In the genomic region with DNA sequence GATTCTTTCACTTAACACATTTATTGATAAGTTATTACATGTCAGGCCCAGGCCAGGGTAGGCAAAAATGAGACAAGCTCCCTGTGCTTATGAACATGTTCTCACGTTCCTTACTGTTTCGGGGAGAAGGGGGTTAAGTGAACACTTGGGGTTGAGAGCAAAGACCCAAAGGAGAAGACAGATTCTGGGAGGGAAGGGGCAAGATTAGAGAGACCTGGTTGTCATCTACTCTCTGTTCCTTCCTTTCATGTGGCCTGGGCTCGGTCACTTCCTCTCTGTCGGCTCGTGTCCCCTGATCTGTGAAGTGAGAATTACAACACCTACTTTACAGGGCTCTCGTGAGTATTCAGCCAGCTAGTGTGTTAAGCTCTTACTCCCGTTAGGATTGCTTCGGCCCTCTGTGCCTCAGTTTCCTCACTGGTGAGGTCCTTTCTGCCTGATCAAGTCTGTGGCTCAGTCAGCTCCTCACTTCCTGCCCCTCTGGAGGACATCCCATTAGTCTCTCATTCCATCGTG, we compare ENCODE assay signal across 1 cellular context.
TF ChIP-seq lines count a peak whose summit lies in the region.

No MANE protein-coding gene starts in this region.

TF ChIP-seq in GM12878, 131 proteins besides CTCF, POLR2A, EP300 and RAD21 (continued from another document and continues in another):
- peak; percentile 53; the same call in 1 of the 2 replicates for TF ChIP-seq BACH1 (IDR thresholded peaks at IDR 0.05; ENCODE audit: borderline replicate concordance)
- no peak for TF ChIP-seq CUX1 (IDR thresholded peaks at IDR 0.05; ENCODE audit: insufficient replicate concordance, low read depth, low read length)
- TF ChIP-seq MTA3 (IDR thresholded peaks at IDR 0.05; ENCODE audit: borderline replicate concordance, low read length): no peak
- peak; percentile 27; the same call in 1 of the 2 replicates for TF ChIP-seq SMC3 (IDR thresholded peaks at IDR 0.05; ENCODE audit: borderline replicate concordance, low read length)
- no peak for TF ChIP-seq RUNX3 (IDR thresholded peaks at IDR 0.05; ENCODE audit: low read length)
- no peak for TF ChIP-seq RELA (IDR thresholded peaks at IDR 0.05; ENCODE audit: borderline replicate concordance, partially characterized antibody)
- TF ChIP-seq ZNF384 (IDR thresholded peaks at IDR 0.05; ENCODE audit: borderline replicate concordance, low read depth, low read length): no peak; the same call in 1 of the 2 replicates
- TF ChIP-seq STAT1 (conservative IDR thresholded peaks at IDR 0.05): no peak
- TF ChIP-seq YY1 (IDR thresholded peaks at IDR 0.05; ENCODE audit: low read depth, low read length): no peak
- TF ChIP-seq CEBPB (IDR thresholded peaks at IDR 0.05; ENCODE audit: borderline replicate concordance in 1 of 2, low read depth in 2 of 2, low read length in 2 of 2): no peak
- peak; percentile 96 to 97 for TF ChIP-seq BHLHE40 (IDR thresholded peaks at IDR 0.05; ENCODE audit: borderline replicate concordance in 1 of 2, low read depth in 2 of 2, low read length in 1 of 2)
- peak; percentile 66 for TF ChIP-seq MTA2 (IDR thresholded peaks at IDR 0.05; ENCODE audit: low read depth)
- TF ChIP-seq, protein P1, sequence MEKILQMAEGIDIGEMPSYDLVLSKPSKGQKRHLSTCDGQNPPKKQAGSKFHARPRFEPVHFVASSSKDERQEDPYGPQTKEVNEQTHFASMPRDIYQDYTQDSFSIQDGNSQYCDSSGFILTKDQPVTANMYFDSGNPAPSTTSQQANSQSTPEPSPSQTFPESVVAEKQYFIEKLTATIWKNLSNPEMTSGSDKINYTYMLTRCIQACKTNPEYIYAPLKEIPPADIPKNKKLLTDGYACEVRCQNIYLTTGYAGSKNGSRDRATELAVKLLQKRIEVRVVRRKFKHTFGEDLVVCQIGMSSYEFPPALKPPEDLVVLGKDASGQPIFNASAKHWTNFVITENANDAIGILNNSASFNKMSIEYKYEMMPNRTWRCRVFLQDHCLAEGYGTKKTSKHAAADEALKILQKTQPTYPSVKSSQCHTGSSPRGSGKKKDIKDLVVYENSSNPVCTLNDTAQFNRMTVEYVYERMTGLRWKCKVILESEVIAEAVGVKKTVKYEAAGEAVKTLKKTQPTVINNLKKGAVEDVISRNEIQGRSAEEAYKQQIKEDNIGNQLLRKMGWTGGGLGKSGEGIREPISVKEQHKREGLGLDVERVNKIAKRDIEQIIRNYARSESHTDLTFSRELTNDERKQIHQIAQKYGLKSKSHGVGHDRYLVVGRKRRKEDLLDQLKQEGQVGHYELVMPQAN (conservative IDR thresholded peaks at IDR 0.05): no peak
- TF ChIP-seq ETV6 (conservative IDR thresholded peaks at IDR 0.05 in 1 of 2, IDR thresholded peaks at IDR 0.05 in 1 of 2; ENCODE audit: borderline replicate concordance in 1 of 2, low read depth in 1 of 2): peak in 1 of 2 experiments; percentile 84; a peak in 1 of 4 replicates
- no peak for TF ChIP-seq PAX8 (IDR thresholded peaks at IDR 0.05)
- no peak for TF ChIP-seq ASH2L (IDR thresholded peaks at IDR 0.05; ENCODE audit: borderline replicate concordance, low read depth)
- TF ChIP-seq FOXK2 (IDR thresholded peaks at IDR 0.05): no peak
- TF ChIP-seq BMI1 (IDR thresholded peaks at IDR 0.05; ENCODE audit: borderline replicate concordance): no peak
- peak; percentile 41; the same call in 1 of the 2 replicates for TF ChIP-seq POLR2AphosphoS2 (IDR thresholded peaks at IDR 0.05; ENCODE audit: low read depth, low read length)
- TF ChIP-seq FOXM1 (IDR thresholded peaks at IDR 0.05; ENCODE audit: low read depth, low read length): no peak
- no peak for TF ChIP-seq STAT3 (IDR thresholded peaks at IDR 0.05; ENCODE audit: low read depth, low read length)
- TF ChIP-seq, protein P2, sequence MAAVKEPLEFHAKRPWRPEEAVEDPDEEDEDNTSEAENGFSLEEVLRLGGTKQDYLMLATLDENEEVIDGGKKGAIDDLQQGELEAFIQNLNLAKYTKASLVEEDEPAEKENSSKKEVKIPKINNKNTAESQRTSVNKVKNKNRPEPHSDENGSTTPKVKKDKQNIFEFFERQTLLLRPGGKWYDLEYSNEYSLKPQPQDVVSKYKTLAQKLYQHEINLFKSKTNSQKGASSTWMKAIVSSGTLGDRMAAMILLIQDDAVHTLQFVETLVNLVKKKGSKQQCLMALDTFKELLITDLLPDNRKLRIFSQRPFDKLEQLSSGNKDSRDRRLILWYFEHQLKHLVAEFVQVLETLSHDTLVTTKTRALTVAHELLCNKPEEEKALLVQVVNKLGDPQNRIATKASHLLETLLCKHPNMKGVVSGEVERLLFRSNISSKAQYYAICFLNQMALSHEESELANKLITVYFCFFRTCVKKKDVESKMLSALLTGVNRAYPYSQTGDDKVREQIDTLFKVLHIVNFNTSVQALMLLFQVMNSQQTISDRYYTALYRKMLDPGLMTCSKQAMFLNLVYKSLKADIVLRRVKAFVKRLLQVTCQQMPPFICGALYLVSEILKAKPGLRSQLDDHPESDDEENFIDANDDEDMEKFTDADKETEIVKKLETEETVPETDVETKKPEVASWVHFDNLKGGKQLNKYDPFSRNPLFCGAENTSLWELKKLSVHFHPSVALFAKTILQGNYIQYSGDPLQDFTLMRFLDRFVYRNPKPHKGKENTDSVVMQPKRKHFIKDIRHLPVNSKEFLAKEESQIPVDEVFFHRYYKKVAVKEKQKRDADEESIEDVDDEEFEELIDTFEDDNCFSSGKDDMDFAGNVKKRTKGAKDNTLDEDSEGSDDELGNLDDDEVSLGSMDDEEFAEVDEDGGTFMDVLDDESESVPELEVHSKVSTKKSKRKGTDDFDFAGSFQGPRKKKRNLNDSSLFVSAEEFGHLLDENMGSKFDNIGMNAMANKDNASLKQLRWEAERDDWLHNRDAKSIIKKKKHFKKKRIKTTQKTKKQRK (IDR thresholded peaks at IDR 0.05; ENCODE audit: low read depth, low read length): no peak
- TF ChIP-seq BCL11A (IDR thresholded peaks at IDR 0.05; ENCODE audit: low read depth, low read length): peak; percentile 58
- no peak for TF ChIP-seq JUND (IDR thresholded peaks at IDR 0.05; ENCODE audit: low read depth, low read length)
- no peak; the same call in 1 of the 2 replicates for TF ChIP-seq SIN3A (IDR thresholded peaks at IDR 0.05; ENCODE audit: low read depth, low read length)
- no peak for TF ChIP-seq EZH2 (IDR thresholded peaks at IDR 0.05; ENCODE audit: borderline replicate concordance, control insufficient read depth, low read depth, low read length)
- TF ChIP-seq, protein P3, sequence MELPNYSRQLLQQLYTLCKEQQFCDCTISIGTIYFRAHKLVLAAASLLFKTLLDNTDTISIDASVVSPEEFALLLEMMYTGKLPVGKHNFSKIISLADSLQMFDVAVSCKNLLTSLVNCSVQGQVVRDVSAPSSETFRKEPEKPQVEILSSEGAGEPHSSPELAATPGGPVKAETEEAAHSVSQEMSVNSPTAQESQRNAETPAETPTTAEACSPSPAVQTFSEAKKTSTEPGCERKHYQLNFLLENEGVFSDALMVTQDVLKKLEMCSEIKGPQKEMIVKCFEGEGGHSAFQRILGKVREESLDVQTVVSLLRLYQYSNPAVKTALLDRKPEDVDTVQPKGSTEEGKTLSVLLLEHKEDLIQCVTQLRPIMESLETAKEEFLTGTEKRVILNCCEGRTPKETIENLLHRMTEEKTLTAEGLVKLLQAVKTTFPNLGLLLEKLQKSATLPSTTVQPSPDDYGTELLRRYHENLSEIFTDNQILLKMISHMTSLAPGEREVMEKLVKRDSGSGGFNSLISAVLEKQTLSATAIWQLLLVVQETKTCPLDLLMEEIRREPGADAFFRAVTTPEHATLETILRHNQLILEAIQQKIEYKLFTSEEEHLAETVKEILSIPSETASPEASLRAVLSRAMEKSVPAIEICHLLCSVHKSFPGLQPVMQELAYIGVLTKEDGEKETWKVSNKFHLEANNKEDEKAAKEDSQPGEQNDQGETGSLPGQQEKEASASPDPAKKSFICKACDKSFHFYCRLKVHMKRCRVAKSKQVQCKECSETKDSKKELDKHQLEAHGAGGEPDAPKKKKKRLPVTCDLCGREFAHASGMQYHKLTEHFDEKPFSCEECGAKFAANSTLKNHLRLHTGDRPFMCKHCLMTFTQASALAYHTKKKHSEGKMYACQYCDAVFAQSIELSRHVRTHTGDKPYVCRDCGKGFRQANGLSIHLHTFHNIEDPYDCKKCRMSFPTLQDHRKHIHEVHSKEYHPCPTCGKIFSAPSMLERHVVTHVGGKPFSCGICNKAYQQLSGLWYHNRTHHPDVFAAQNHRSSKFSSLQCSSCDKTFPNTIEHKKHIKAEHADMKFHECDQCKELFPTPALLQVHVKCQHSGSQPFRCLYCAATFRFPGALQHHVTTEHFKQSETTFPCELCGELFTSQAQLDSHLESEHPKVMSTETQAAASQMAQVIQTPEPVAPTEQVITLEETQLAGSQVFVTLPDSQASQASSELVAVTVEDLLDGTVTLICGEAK (IDR thresholded peaks at IDR 0.05; ENCODE audit: borderline replicate concordance): no peak
- TF ChIP-seq ESRRA (IDR thresholded peaks at IDR 0.05; ENCODE audit: low read length): no peak
- no peak; the same call in 1 of the 2 replicates for TF ChIP-seq RCOR1 (conservative IDR thresholded peaks at IDR 0.05; ENCODE audit: low read depth, low read length)
- 0 out of 2 replicates have a peak, but pooled peaks have one; percentile 48 for TF ChIP-seq SMAD5 (IDR thresholded peaks at IDR 0.05; ENCODE audit: low read depth)
- no peak for TF ChIP-seq USF2 (IDR thresholded peaks at IDR 0.05; ENCODE audit: borderline replicate concordance, low read depth, low read length)
- TF ChIP-seq CHD4 (IDR thresholded peaks at IDR 0.05): no peak
- no peak for TF ChIP-seq SIX5 (IDR thresholded peaks at IDR 0.05; ENCODE audit: low read depth, low read length, severe bottlenecking)
- TF ChIP-seq, protein P4, sequence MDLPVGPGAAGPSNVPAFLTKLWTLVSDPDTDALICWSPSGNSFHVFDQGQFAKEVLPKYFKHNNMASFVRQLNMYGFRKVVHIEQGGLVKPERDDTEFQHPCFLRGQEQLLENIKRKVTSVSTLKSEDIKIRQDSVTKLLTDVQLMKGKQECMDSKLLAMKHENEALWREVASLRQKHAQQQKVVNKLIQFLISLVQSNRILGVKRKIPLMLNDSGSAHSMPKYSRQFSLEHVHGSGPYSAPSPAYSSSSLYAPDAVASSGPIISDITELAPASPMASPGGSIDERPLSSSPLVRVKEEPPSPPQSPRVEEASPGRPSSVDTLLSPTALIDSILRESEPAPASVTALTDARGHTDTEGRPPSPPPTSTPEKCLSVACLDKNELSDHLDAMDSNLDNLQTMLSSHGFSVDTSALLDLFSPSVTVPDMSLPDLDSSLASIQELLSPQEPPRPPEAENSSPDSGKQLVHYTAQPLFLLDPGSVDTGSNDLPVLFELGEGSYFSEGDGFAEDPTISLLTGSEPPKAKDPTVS (IDR thresholded peaks at IDR 0.05; ENCODE audit: low read depth, low read length): no peak
- TF ChIP-seq ZNF24 (IDR thresholded peaks at IDR 0.05): peak; percentile 33; the same call in 1 of the 2 replicates
- TF ChIP-seq, protein P5, sequence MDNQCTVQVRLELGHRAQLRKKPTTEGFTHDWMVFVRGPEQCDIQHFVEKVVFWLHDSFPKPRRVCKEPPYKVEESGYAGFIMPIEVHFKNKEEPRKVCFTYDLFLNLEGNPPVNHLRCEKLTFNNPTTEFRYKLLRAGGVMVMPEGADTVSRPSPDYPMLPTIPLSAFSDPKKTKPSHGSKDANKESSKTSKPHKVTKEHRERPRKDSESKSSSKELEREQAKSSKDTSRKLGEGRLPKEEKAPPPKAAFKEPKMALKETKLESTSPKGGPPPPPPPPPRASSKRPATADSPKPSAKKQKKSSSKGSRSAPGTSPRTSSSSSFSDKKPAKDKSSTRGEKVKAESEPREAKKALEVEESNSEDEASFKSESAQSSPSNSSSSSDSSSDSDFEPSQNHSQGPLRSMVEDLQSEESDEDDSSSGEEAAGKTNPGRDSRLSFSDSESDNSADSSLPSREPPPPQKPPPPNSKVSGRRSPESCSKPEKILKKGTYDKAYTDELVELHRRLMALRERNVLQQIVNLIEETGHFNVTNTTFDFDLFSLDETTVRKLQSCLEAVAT (IDR thresholded peaks at IDR 0.05): peak; percentile 66; the same call in 1 of the 2 replicates
- no peak for TF ChIP-seq CBX5 (IDR thresholded peaks at IDR 0.05; ENCODE audit: low read depth)
- no peak for TF ChIP-seq NR2C2 (IDR thresholded peaks at IDR 0.05; ENCODE audit: borderline replicate concordance, control insufficient read depth, insufficient read length, low read depth)
- TF ChIP-seq ATF7 (IDR thresholded peaks at IDR 0.05; ENCODE audit: low read depth): peak; percentile 81
- TF ChIP-seq TCF3 (IDR thresholded peaks at IDR 0.05; ENCODE audit: borderline replicate concordance, insufficient read depth, low read depth, low read length): 0 out of 2 replicates have a peak, but pooled peaks have one; percentile 12
- TF ChIP-seq NFXL1 (IDR thresholded peaks at IDR 0.05; ENCODE audit: borderline replicate concordance): no peak
